In genomic region chr3:158801696-158802398, GRCh38 we compare ENCODE assay signal across 1 cellular context.
TF ChIP-seq lines count a peak whose summit lies in the region.

MFSD1 (plus strand) TSS chr3:158802054; CDS start chr3:158802153, 99 bp downstream.

TF ChIP-seq in HepG2, 621 proteins besides CTCF, POLR2A, EP300 and RAD21 (continued from another document and continues in another):
- TF ChIP-seq ZNF281 (CRISPR knock-in tag; IDR thresholded peaks at IDR 0.05; ENCODE audit: borderline replicate concordance), result peak; percentile 9; the same call in 1 of the 2 replicates
- TF ChIP-seq TAF15 (IDR thresholded peaks at IDR 0.05; ENCODE audit: low read depth, low read length, poor library complexity, severe bottlenecking), result peak; percentile 79
- TF ChIP-seq IRF9 (CRISPR knock-in tag; IDR thresholded peaks at IDR 0.05; ENCODE audit: borderline replicate concordance), result no peak
- TF ChIP-seq ZNF800 (CRISPR knock-in tag; IDR thresholded peaks at IDR 0.05), result peak; percentile 86
- TF ChIP-seq KDM2A (CRISPR knock-in tag; IDR thresholded peaks at IDR 0.05; ENCODE audit: borderline replicate concordance, low read depth), result peak; percentile 98
- TF ChIP-seq SP5 (CRISPR knock-in tag; IDR thresholded peaks at IDR 0.05; ENCODE audit: borderline replicate concordance, low read depth), result peak; percentile 92
- 0 out of 2 replicates have a peak, but pooled peaks have one; percentile 33 for TF ChIP-seq ZNF770 (CRISPR knock-in tag; IDR thresholded peaks at IDR 0.05)
- no peak for TF ChIP-seq SCMH1 (CRISPR knock-in tag; IDR thresholded peaks at IDR 0.05; ENCODE audit: borderline replicate concordance)
- no peak for TF ChIP-seq KDM6A (CRISPR knock-in tag; IDR thresholded peaks at IDR 0.05; ENCODE audit: low read depth)
- TF ChIP-seq ZKSCAN1 (IDR thresholded peaks at IDR 0.05; ENCODE audit: low read length), result no peak
- TF ChIP-seq ZNF557 (CRISPR knock-in tag; IDR thresholded peaks at IDR 0.05), result peak; percentile 72; the same call in 1 of the 2 replicates
- TF ChIP-seq USF2 (IDR thresholded peaks at IDR 0.05; ENCODE audit: low read depth, low read length), result peak; percentile 99
- peak; percentile 100; the same call in 1 of the 2 replicates for TF ChIP-seq USF2 (CRISPR knock-in tag; IDR thresholded peaks at IDR 0.05; ENCODE audit: borderline replicate concordance)
- no peak for TF ChIP-seq ZNF576 (CRISPR knock-in tag; IDR thresholded peaks at IDR 0.05)
- no peak; the same call in 1 of the 2 replicates for TF ChIP-seq BRCA1 (CRISPR knock-in tag; IDR thresholded peaks at IDR 0.05)
- peak; percentile 98 for TF ChIP-seq ZFY (CRISPR knock-in tag; IDR thresholded peaks at IDR 0.05)
- peak; percentile 82 for TF ChIP-seq GATAD2A (CRISPR knock-in tag; IDR thresholded peaks at IDR 0.05)
- TF ChIP-seq ZNF670 (CRISPR knock-in tag; IDR thresholded peaks at IDR 0.05; ENCODE audit: borderline replicate concordance), result peak; percentile 83; the same call in 1 of the 2 replicates
- no peak for TF ChIP-seq HNF1B (CRISPR knock-in tag; IDR thresholded peaks at IDR 0.05)
- peak; percentile 82; the same call in 1 of the 2 replicates for TF ChIP-seq ZNF891 (CRISPR knock-in tag; IDR thresholded peaks at IDR 0.05)
- peak; percentile 71 for TF ChIP-seq ZNF776 (CRISPR knock-in tag; IDR thresholded peaks at IDR 0.05)
- no peak for TF ChIP-seq ZNF674 (CRISPR knock-in tag; IDR thresholded peaks at IDR 0.05; ENCODE audit: low read depth)
- no peak for TF ChIP-seq SRF (IDR thresholded peaks at IDR 0.05; ENCODE audit: low read depth, low read length)
- TF ChIP-seq ATF1 (CRISPR knock-in tag; IDR thresholded peaks at IDR 0.05), result no peak
- no peak for TF ChIP-seq LCORL (IDR thresholded peaks at IDR 0.05)
- peak; percentile 68; the same call in 1 of the 2 replicates for TF ChIP-seq LCORL (CRISPR knock-in tag; IDR thresholded peaks at IDR 0.05)
- TF ChIP-seq ZNF777 (CRISPR knock-in tag; IDR thresholded peaks at IDR 0.05), result peak; percentile 61; the same call in 1 of the 2 replicates
- no peak for TF ChIP-seq ATF3 (CRISPR knock-in tag; IDR thresholded peaks at IDR 0.05)
- no peak for TF ChIP-seq CENPT (CRISPR knock-in tag; IDR thresholded peaks at IDR 0.05; ENCODE audit: low read depth)
- no peak for TF ChIP-seq ZFP90 (CRISPR knock-in tag; IDR thresholded peaks at IDR 0.05; ENCODE audit: borderline replicate concordance)
- TF ChIP-seq ZNF558 (CRISPR knock-in tag; IDR thresholded peaks at IDR 0.05; ENCODE audit: borderline replicate concordance), result no peak
- peak; percentile 92 for TF ChIP-seq POGZ (CRISPR knock-in tag; IDR thresholded peaks at IDR 0.05)
- TF ChIP-seq ZFP91 (CRISPR knock-in tag; IDR thresholded peaks at IDR 0.05; ENCODE audit: borderline replicate concordance), result peak; percentile 85; the same call in 1 of the 2 replicates
- peak; percentile 54; the same call in 1 of the 2 replicates for TF ChIP-seq ZNF746 (CRISPR knock-in tag; IDR thresholded peaks at IDR 0.05)
- TF ChIP-seq FOXO1 (CRISPR knock-in tag; IDR thresholded peaks at IDR 0.05), result 0 out of 2 replicates have a peak, but pooled peaks have one; percentile 52
- no peak for TF ChIP-seq DNMT3B (CRISPR knock-in tag; conservative IDR thresholded peaks at IDR 0.05)
- TF ChIP-seq ETV6 (CRISPR knock-in tag; conservative IDR thresholded peaks at IDR 0.05), result no peak
- TF ChIP-seq NFYC (CRISPR knock-in tag; IDR thresholded peaks at IDR 0.05), result peak; percentile 24
- TF ChIP-seq DMTF1 (CRISPR knock-in tag; IDR thresholded peaks at IDR 0.05), result no peak
- no peak for TF ChIP-seq HMG20B (CRISPR knock-in tag; conservative IDR thresholded peaks at IDR 0.05)
- peak; percentile 95 for TF ChIP-seq SPEN (CRISPR knock-in tag; IDR thresholded peaks at IDR 0.05; ENCODE audit: low read depth)
- TF ChIP-seq GMEB2 (CRISPR knock-in tag; IDR thresholded peaks at IDR 0.05; ENCODE audit: low read depth), result peak; percentile 55; the same call in 1 of the 2 replicates
- TF ChIP-seq ZMAT3 (CRISPR knock-in tag; conservative IDR thresholded peaks at IDR 0.05), result 0 out of 2 replicates have a peak, but pooled peaks have one; percentile 45
- no peak for TF ChIP-seq RFX1 (IDR thresholded peaks at IDR 0.05)
- no peak for TF ChIP-seq RBM22 (optimal IDR thresholded peaks at IDR 0.05; ENCODE audit: low read length)
